In the genomic region with DNA sequence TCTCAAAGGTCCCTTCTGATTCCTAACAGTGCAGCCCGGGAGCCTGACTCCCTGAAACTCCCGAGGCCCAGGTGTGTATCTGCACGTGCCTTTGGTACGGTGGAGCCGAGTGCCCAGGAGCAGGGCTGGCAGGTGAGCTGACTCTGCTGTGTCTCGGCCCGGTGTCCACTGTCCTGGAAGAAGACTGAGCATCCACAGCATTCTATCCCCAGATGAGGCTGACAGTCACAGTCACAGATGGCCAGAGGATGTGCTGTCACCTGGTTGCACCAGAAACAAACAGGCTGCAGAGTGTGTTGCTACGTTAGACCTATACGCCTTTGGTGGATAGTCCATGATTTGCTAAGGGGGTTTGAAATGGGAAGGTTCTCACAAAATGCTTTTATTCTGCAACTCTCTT, we compare ENCODE assay signal across 2 cellular contexts.
TF ChIP-seq lines count a peak whose summit lies in the region.

No MANE protein-coding gene starts in this region.

TF ChIP-seq in HCT116, 20 proteins besides CTCF, POLR2A, EP300 and RAD21:
- TF ChIP-seq CEBPB (IDR thresholded peaks at IDR 0.05; ENCODE audit: low read depth) (no peak), CBX3 (IDR thresholded peaks at IDR 0.05; ENCODE audit: low read depth) (no peak), ZNF274 (IDR thresholded peaks at IDR 0.05; ENCODE audit: low read depth, low read length) (no peak), EZH2 (IDR thresholded peaks at IDR 0.05) (no peak), SRF (IDR thresholded peaks at IDR 0.05; ENCODE audit: low read depth) (no peak), FOSL1 (IDR thresholded peaks at IDR 0.05; ENCODE audit: low read depth) (no peak), EGR1 (IDR thresholded peaks at IDR 0.05; ENCODE audit: low read depth) (no peak)
- TF ChIP-seq, protein P1, sequence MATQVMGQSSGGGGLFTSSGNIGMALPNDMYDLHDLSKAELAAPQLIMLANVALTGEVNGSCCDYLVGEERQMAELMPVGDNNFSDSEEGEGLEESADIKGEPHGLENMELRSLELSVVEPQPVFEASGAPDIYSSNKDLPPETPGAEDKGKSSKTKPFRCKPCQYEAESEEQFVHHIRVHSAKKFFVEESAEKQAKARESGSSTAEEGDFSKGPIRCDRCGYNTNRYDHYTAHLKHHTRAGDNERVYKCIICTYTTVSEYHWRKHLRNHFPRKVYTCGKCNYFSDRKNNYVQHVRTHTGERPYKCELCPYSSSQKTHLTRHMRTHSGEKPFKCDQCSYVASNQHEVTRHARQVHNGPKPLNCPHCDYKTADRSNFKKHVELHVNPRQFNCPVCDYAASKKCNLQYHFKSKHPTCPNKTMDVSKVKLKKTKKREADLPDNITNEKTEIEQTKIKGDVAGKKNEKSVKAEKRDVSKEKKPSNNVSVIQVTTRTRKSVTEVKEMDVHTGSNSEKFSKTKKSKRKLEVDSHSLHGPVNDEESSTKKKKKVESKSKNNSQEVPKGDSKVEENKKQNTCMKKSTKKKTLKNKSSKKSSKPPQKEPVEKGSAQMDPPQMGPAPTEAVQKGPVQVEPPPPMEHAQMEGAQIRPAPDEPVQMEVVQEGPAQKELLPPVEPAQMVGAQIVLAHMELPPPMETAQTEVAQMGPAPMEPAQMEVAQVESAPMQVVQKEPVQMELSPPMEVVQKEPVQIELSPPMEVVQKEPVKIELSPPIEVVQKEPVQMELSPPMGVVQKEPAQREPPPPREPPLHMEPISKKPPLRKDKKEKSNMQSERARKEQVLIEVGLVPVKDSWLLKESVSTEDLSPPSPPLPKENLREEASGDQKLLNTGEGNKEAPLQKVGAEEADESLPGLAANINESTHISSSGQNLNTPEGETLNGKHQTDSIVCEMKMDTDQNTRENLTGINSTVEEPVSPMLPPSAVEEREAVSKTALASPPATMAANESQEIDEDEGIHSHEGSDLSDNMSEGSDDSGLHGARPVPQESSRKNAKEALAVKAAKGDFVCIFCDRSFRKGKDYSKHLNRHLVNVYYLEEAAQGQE (IDR thresholded peaks at IDR 0.05; ENCODE audit: low read depth) = no peak

TF ChIP-seq in H1, 55 proteins besides CTCF, POLR2A, EP300 and RAD21:
- TF ChIP-seq SRF (IDR thresholded peaks at IDR 0.05; ENCODE audit: low read depth, low read length) (no peak), SP4 (IDR thresholded peaks at IDR 0.05; ENCODE audit: low read length) (no peak), HDAC6 (IDR thresholded peaks at IDR 0.05; ENCODE audit: low read depth, low read length) (no peak), TCF12 (IDR thresholded peaks at IDR 0.05; ENCODE audit: low read depth, low read length) (no peak), RXRA (IDR thresholded peaks at IDR 0.05; ENCODE audit: insufficient read depth, low read depth, low read length) (no peak), RNF2 (IDR thresholded peaks at IDR 0.05; ENCODE audit: borderline replicate concordance, low read depth, low read length, missing control alignments, poor library complexity, severe bottlenecking) (no peak)
TF ChIP-seq in H1: peak in this region for 0.
